Comparison of ENCODE assay signal across 25 cellular contexts in genomic region chr4:20176881-20177280, GRCh38.
"Had no signal": no experiment of that assay in that cellular context is flagged by ENCODE, and none has a peak within 500 bp of the region (broad histone marks: within the 10 kb centered on the region; RNA-seq: fewer than 3 reads in every experiment).

No MANE protein-coding gene starts in this region.

- H3K27me3 Mint-ChIP-seq: natural killer cell treated with Interleukin-12 subunit alpha and Interleukin-12 subunit beta and Interleukin-15 and Interleukin-18, amount 100 ng/mL, for 72 hours had no signal

- H3K9me3 ChIP-seq: ovary, thoracic aorta had no signal

- H2AFZ ChIP-seq: neural progenitor cell had no signal

- FAIRE-seq: endometrium, keratinocyte had no signal

- DNase-seq: effector memory CD4-positive, alpha-beta T cell; gastrocnemius medialis; glutamatergic neuron; left cardiac atrium; left ventricle myocardium inferior; lower lobe of right lung; mesenchymal stem cell; midbrain; nucleus accumbens; ovary; sigmoid colon; stimulated activated CD4-positive, alpha-beta T cell treated with anti-CD3 and anti-CD28 coated beads, Interleukin-2, amount 100 ng/mL, for 24 hours; stimulated activated CD4-positive, alpha-beta T cell treated with anti-CD3 and anti-CD28 coated beads, Interleukin-4, amount 100 ng/mL, for 4 hours; stimulated activated naive CD4-positive, alpha-beta T cell; stomach; substantia nigra; transverse colon had no signal

- H3K4me1 ChIP-seq: gastrocnemius medialis, left ventricle myocardium inferior, lower lobe of right lung, neural progenitor cell, sigmoid colon, stomach, transverse colon had no signal

- H3K36me3 Mint-ChIP-seq: natural killer cell treated with Interleukin-12 subunit alpha and Interleukin-12 subunit beta and Interleukin-15 and Interleukin-18, amount 100 ng/mL, for 72 hours had no signal

- H3K9ac ChIP-seq: neural progenitor cell had no signal

- H3K4me1 Mint-ChIP-seq: neural progenitor cell had no signal

- H3K4me3 Mint-ChIP-seq: natural killer cell treated with Interleukin-12 subunit alpha and Interleukin-12 subunit beta and Interleukin-15 and Interleukin-18, amount 100 ng/mL, for 72 hours; neural progenitor cell had no signal

- H3K36me3 ChIP-seq: gastrocnemius medialis, left ventricle myocardium inferior, lower lobe of right lung, neural progenitor cell, ovary, right atrium auricular region, sigmoid colon, stomach, thoracic aorta, transverse colon had no signal

- H3K27ac Mint-ChIP-seq: natural killer cell treated with Interleukin-12 subunit alpha and Interleukin-12 subunit beta and Interleukin-15 and Interleukin-18, amount 100 ng/mL, for 72 hours; neural progenitor cell had no signal

- H3K27ac ChIP-seq: gastrocnemius medialis, left ventricle myocardium inferior, lower lobe of right lung, neural progenitor cell, ovary, right atrium auricular region, sigmoid colon, skin epidermis, stomach, thoracic aorta, transverse colon had no signal

- ATAC-seq: esophagus mucosa; gastrocnemius medialis; left cardiac atrium; lower lobe of right lung; natural killer cell treated with Interleukin-12 subunit alpha and Interleukin-12 subunit beta and Interleukin-15 and Interleukin-18, amount 100 ng/mL, for 72 hours had no signal

- H3K27me3 ChIP-seq: gastrocnemius medialis, neural progenitor cell, ovary, right atrium auricular region, sigmoid colon, stomach, transverse colon had no signal

- H3K4me3 ChIP-seq: gastrocnemius medialis, left ventricle myocardium inferior, lower lobe of right lung, neural progenitor cell, ovary, right atrium auricular region, sigmoid colon, skin epidermis, stomach, thoracic aorta, transverse colon had no signal

- H3K4me2 ChIP-seq: neural progenitor cell had no signal
